8 cellular contexts compared by ENCODE assay signal in genomic region chr11:84564180-84564866, GRCh38.
DNase-seq lines count a peak whose midpoint lies in the region; ATAC-seq and TF ChIP-seq lines count a peak whose summit lies in the region.

No MANE protein-coding gene starts in this region.

- TF ChIP-seq CTCF in esophagus squamous epithelium (IDR thresholded peaks at IDR 0.05) (peak; percentile 55 to 79 (median 72)), osteoblast (IDR thresholded peaks at IDR 0.05; ENCODE audit: extremely low read depth, low read depth, low read length) (peak; percentile 84)

- H3K9me3 ChIP-seq in esophagus squamous epithelium = no peaks in the 10 kb centered on the region
- no peaks in the 10 kb centered on the region for H3K9me3 ChIP-seq in osteoblast (ENCODE audit: low read depth, low read length)

- intact Hi-C loops in esophagus squamous epithelium (cut with DNase I) = no loop called here

- 32 to 43% methylated on average over 4 of the region's 4 CpGs for WGBS in esophagus squamous epithelium, 2 donors

- no peak for TF ChIP-seq POLR2A in esophagus squamous epithelium (IDR thresholded peaks at IDR 0.05)

- no peaks in the 10 kb centered on the region for H3K27me3 ChIP-seq in esophagus squamous epithelium
- H3K27me3 ChIP-seq in osteoblast (ENCODE audit: insufficient read depth, low read length) = no peaks in the 10 kb centered on the region

- no peaks in the 10 kb centered on the region for H3K79me2 ChIP-seq in osteoblast (ENCODE audit: insufficient read depth, low read length)

- peak; percentile 44 for DNase-seq in activated CD4-positive, alpha-beta T cell treated with anti-CD3 and anti-CD28 coated beads for 48 hours
- DNase-seq in activated CD4-positive, alpha-beta T cell treated with anti-CD3 and anti-CD28 coated beads, Interleukin-2, amount 50 U/mL, for 4 hours = no peak
- DNase-seq in esophagus squamous epithelium (lab: John Stamatoyannopoulos, UW) = no peak
- DNase-seq in osteoblast (ENCODE audit: insufficient read length, low spot score, missing footprints) = peak; percentile 29
- DNase-seq in stimulated activated naive CD4-positive, alpha-beta T cell treated with Interleukin-2 at 50 U/mL for 16 hours (lab: John Stamatoyannopoulos, UW) = no peak

- H3K4me3 ChIP-seq in esophagus squamous epithelium (no peak overlapping the region), osteoblast (ENCODE audit: insufficient read depth, low read length) (no peak overlapping the region)

- H3K36me3 ChIP-seq in esophagus squamous epithelium (no peaks in the 10 kb centered on the region), osteoblast (ENCODE audit: insufficient read depth, low read length) (no peaks in the 10 kb centered on the region)

- H3K27ac ChIP-seq in esophagus squamous epithelium (no peak overlapping the region), osteoblast (ENCODE audit: low read depth, low read length) (no peak overlapping the region)

- peak; percentile 88 for ATAC-seq in GM21423 (IDR thresholded peaks at IDR 0.05; ENCODE audit: unreplicated experiment)
- ATAC-seq in HG03571 (IDR thresholded peaks at IDR 0.05; ENCODE audit: unreplicated experiment) = peak; percentile 76
- ATAC-seq in SK-N-SH treated with all-trans-retinoic acid at 6 μM for 48 hours = peak; percentile 74; the same call in 2 of the 3 replicates

- H3K4me1 ChIP-seq in esophagus squamous epithelium (no peaks in the 10 kb centered on the region), osteoblast (ENCODE audit: insufficient read depth, low read length) (no peaks in the 10 kb centered on the region)

- no peak overlapping the region for H3K4me2 ChIP-seq in osteoblast (ENCODE audit: insufficient read depth, low read length)

- H2AFZ ChIP-seq in osteoblast (ENCODE audit: low read length) = no peak overlapping the region

- no peaks in the 10 kb centered on the region for H4K20me1 ChIP-seq in osteoblast (ENCODE audit: insufficient read depth, low read length)

TF ChIP-seq in SK-N-SH treated with all-trans-retinoic acid at 6 μM for 48 hours, 23 proteins besides CTCF, POLR2A, EP300 and RAD21:
- TF ChIP-seq ZNF565 (CRISPR knock-in tag; conservative IDR thresholded peaks at IDR 0.05; ENCODE audit: low read depth) (no peak), TCF4 (CRISPR knock-in tag; IDR thresholded peaks at IDR 0.05; ENCODE audit: borderline replicate concordance) (no peak), POU6F1 (CRISPR knock-in tag; IDR thresholded peaks at IDR 0.05; ENCODE audit: borderline replicate concordance, low read depth) (no peak), SNAI2 (CRISPR knock-in tag; IDR thresholded peaks at IDR 0.05) (no peak), CSRNP3 (CRISPR knock-in tag; IDR thresholded peaks at IDR 0.05) (no peak), ZC3H10 (CRISPR knock-in tag; IDR thresholded peaks at IDR 0.05) (no peak), BACH2 (CRISPR knock-in tag; IDR thresholded peaks at IDR 0.05; ENCODE audit: borderline replicate concordance) (no peak), ARNTL (CRISPR knock-in tag; IDR thresholded peaks at IDR 0.05; ENCODE audit: borderline replicate concordance, low read depth) (no peak), RARB (CRISPR knock-in tag; IDR thresholded peaks at IDR 0.05) (no peak), ISL1 (CRISPR knock-in tag; IDR thresholded peaks at IDR 0.05) (no peak), PPARA (CRISPR knock-in tag; IDR thresholded peaks at IDR 0.05; ENCODE audit: borderline replicate concordance) (no peak), OSR1 (CRISPR knock-in tag; IDR thresholded peaks at IDR 0.05) (no peak)

Comparison
In these comparisons a context has a peak if more than half of its experiments do, and no peak if none do; other contexts are left out.
1. DNase-seq: peak in activated CD4-positive, alpha-beta T cell treated with anti-CD3 and anti-CD28 coated beads for 48 hours (single experiment) and osteoblast (single experiment); none in activated CD4-positive, alpha-beta T cell treated with anti-CD3 and anti-CD28 coated beads, Interleukin-2, amount 50 U/mL, for 4 hours (0 of 2), esophagus squamous epithelium (single experiment) and stimulated activated naive CD4-positive, alpha-beta T cell treated with Interleukin-2 at 50 U/mL for 16 hours (single experiment).
2. Peak in every context shown above with its lines, with median percentiles within 50 percentile points of each other: ATAC-seq.